In genomic region chr13:75867718-75868117, GRCh38 we compare ENCODE assay signal across 21 cellular contexts.
DNase-seq lines count a peak whose midpoint lies in the region; ATAC-seq, FAIRE-seq and TF ChIP-seq lines count a peak whose summit lies in the region.
"Had no signal": no experiment of that assay in that cellular context is flagged by ENCODE, and none has a peak within 500 bp of the region (broad histone marks: within the 10 kb centered on the region; RNA-seq: fewer than 3 reads in every experiment).

No MANE protein-coding gene starts in this region.

- no peak overlapping the region for H2AK5ac ChIP-seq in IMR-90 (ENCODE audit: low read depth, low read length)

- TF ChIP-seq RAD21 in A549 (conservative IDR thresholded peaks at IDR 0.05 in 1 of 2, IDR thresholded peaks at IDR 0.05 in 1 of 2): no peak
- TF ChIP-seq RAD21 in IMR-90 (IDR thresholded peaks at IDR 0.05; ENCODE audit: low read length): no peak

- no peak overlapping the region for H2BK15ac ChIP-seq in IMR-90 (ENCODE audit: low read depth, low read length)

- no peak overlapping the region for H3K56ac ChIP-seq in IMR-90 (ENCODE audit: extremely low read depth, insufficient read depth, low read length)

- no peak overlapping the region for H4K8ac ChIP-seq in IMR-90 (ENCODE audit: low read depth in 2 of 2, low read length in 2 of 2)

- H2AFZ ChIP-seq in IMR-90 (replicated peaks; ENCODE audit: low read length, poor library complexity): no peak overlapping the region

- H3K36me3 ChIP-seq in IMR-90 (ENCODE audit: control insufficient read depth, insufficient read depth, low read length): peaks cover 3% of the 10 kb centered on the region; the same call in 1 of the 2 replicates
- no peaks in the 10 kb centered on the region for H3K36me3 ChIP-seq in kidney (ENCODE audit: control insufficient read depth in 1 of 2, insufficient read depth in 2 of 2, low read length in 2 of 2)
- H3K36me3 ChIP-seq: BLaER1 treated with 17β-estradiol and CSF1 and Interleukin-3, amounts not matched to agents 10 nM and 100 nM had no signal

- TF ChIP-seq POLR2A in A549 (IDR thresholded peaks at IDR 0.05; ENCODE audit: low read length) (no peak), GM12891 (IDR thresholded peaks at IDR 0.05; ENCODE audit: low read depth, low read length) (no peak), IMR-90 (IDR thresholded peaks at IDR 0.05; ENCODE audit: low read depth, low read length) (no peak)

- H4K91ac ChIP-seq in IMR-90 (ENCODE audit: insufficient read depth, low read depth, low read length): no peak overlapping the region

- H3K27ac ChIP-seq in A549: no peak overlapping the region
- H3K27ac ChIP-seq in IMR-90 (ENCODE audit: insufficient read depth, low read length): no peak overlapping the region
- no peak overlapping the region for H3K27ac ChIP-seq in kidney (ENCODE audit: low read depth in 2 of 2, low read length in 2 of 2)
- H3K27ac ChIP-seq: BLaER1 treated with 17β-estradiol and CSF1 and Interleukin-3, amounts not matched to agents 10 nM and 100 nM; C4-2B had no signal

- H3K4me3 ChIP-seq in A549 (no peak overlapping the region), IMR-90 (ENCODE audit: insufficient read depth, low read depth, low read length) (no peak overlapping the region), kidney (ENCODE audit: low read length in 2 of 2) (no peak overlapping the region)
- H3K4me3 ChIP-seq: BLaER1 treated with 17β-estradiol and CSF1 and Interleukin-3, amounts not matched to agents 10 nM and 100 nM had no signal

- no peak overlapping the region for H3K4ac ChIP-seq in IMR-90 (ENCODE audit: low read depth, low read length)

- peaks cover 0 to 3% of the 10 kb centered on the region in 2 experiments; a peak in 1 of 4 replicates for H3K79me1 ChIP-seq in IMR-90 (ENCODE audit: low read depth in 1 of 2, low read length in 2 of 2)

- 86% methylated on average over 5 of the region's 5 CpGs for WGBS in A549 (ENCODE audit: missing lambda C conversion rate)
- WGBS in IMR-90 (ENCODE audit: extremely low coverage in 2 of 2, insufficient read length in 1 of 2), 2 experiments: no CpG with 5 or more reads among the region's 5 CpGs

- intact Hi-C loops in IMR-90 (cut with micrococcal nuclease) (loop anchor here (5.0 kb wide), 1 partner anchor 170 kb away; no protein-coding TSS in a partner anchor), kidney (cut with DNase I) (no loop called here)

- H3K18ac ChIP-seq in IMR-90 (ENCODE audit: low read depth, low read length): no peak overlapping the region

- TF ChIP-seq CTCF in A549 (IDR thresholded peaks at IDR 0.05) (no peak), IMR-90 (conservative IDR thresholded peaks at IDR 0.05; ENCODE audit: low read depth, low read length) (no peak), kidney (IDR thresholded peaks at IDR 0.05; ENCODE audit: borderline replicate concordance, extremely low read depth, insufficient read depth) (no peak)

- POLR2A ChIA-PET in A549 (lab: Yijun Ruan, JAX): no interaction called here
- POLR2A ChIA-PET in IMR-90 (lab: Charles Lee; ENCODE audit: unreplicated experiment): no interaction called here

- no peaks in the 10 kb centered on the region for H3K9me3 ChIP-seq in A549
- H3K9me3 ChIP-seq in IMR-90 (ENCODE audit: control insufficient read depth, insufficient read depth, low read length): no peaks in the 10 kb centered on the region
- no peaks in the 10 kb centered on the region for H3K9me3 ChIP-seq in kidney (ENCODE audit: control insufficient read depth in 1 of 2, low read length in 2 of 2)
- H3K9me3 ChIP-seq: BLaER1 treated with 17β-estradiol and CSF1 and Interleukin-3, amounts not matched to agents 10 nM and 100 nM; Caco-2 had no signal

- peaks cover 8% of the 10 kb centered on the region for H3K9me1 ChIP-seq in IMR-90 (ENCODE audit: insufficient read depth, low read length)

- DNase-seq in A549 (ENCODE audit: low read depth in 1 of 2, low spot score in 1 of 2): no peak
- no peak for DNase-seq in GM12891 (ENCODE audit: insufficient read length, low spot score)
- no peak for DNase-seq in IMR-90
- no peak for DNase-seq in activated CD4-positive, alpha-beta T cell treated with anti-CD3 and anti-CD28 coated beads for 1 hour
- DNase-seq in foreskin melanocyte: no peak
- DNase-seq in kidney: no peak
- DNase-seq: 8988T; AML-193; Caco-2; Calu3; CD4-positive, alpha-beta T cell; CD8-positive, alpha-beta T cell; DMS79 treated with DMSO at 0.1 percent for 48 hours; GF-D8 had no signal

- H3K9ac ChIP-seq in IMR-90 (ENCODE audit: low read depth, low read length): no peak overlapping the region
- no peak overlapping the region for H3K9ac ChIP-seq in kidney (ENCODE audit: low read length in 2 of 2)
- H3K9ac ChIP-seq: BLaER1 treated with 17β-estradiol and CSF1 and Interleukin-3, amounts not matched to agents 10 nM and 100 nM had no signal

- H4K20me1 ChIP-seq in IMR-90 (ENCODE audit: insufficient read depth, low read length): no peaks in the 10 kb centered on the region
- H4K20me1 ChIP-seq: BLaER1 treated with 17β-estradiol and CSF1 and Interleukin-3, amounts not matched to agents 10 nM and 100 nM had no signal

- H3K14ac ChIP-seq in IMR-90 (replicated peaks; ENCODE audit: low read depth, low read length): no peak overlapping the region

- H4K5ac ChIP-seq in IMR-90 (ENCODE audit: low read depth, low read length): no peak overlapping the region

- H3K4me2 ChIP-seq in A549 (no peak overlapping the region), IMR-90 (ENCODE audit: low read depth, low read length) (no peak overlapping the region)
- H3K4me2 ChIP-seq: BLaER1 treated with 17β-estradiol and CSF1 and Interleukin-3, amounts not matched to agents 10 nM and 100 nM had no signal

- H2BK5ac ChIP-seq in IMR-90 (ENCODE audit: low read depth, low read length, poor library complexity, severe bottlenecking): no peak overlapping the region

- H3K4me1 ChIP-seq in A549 (peaks cover 14% of the 10 kb centered on the region; the same call in 2 of the 3 replicates), IMR-90 (ENCODE audit: control insufficient read depth, insufficient read depth, low read length) (peaks cover 6% of the 10 kb centered on the region), kidney (ENCODE audit: control insufficient read depth in 1 of 2, insufficient read depth in 1 of 2, low read depth in 1 of 2, low read length in 2 of 2) (no peaks in the 10 kb centered on the region)

- ATAC-seq in A549 (no peak), IMR-90 (ENCODE audit: low read depth) (no peak)
- ATAC-seq: CD8-positive, alpha-beta T cell had no signal

- H2BK120ac ChIP-seq in IMR-90 (ENCODE audit: low read depth, low read length): no peak overlapping the region

- H3K23ac ChIP-seq in IMR-90 (ENCODE audit: low read depth, low read length): no peak overlapping the region

- in situ Hi-C loops in IMR-90 (cut with MboI; ENCODE audit: low sequenced_read_pairs): no loop called here

- CTCF ChIA-PET in A549 (lab: Yijun Ruan, JAX) (interaction anchor here (4.6 kb wide), 1 partner anchor 172 kb away, joined by 42 read pairs; no protein-coding TSS in a partner anchor), IMR-90 (lab: Yijun Ruan, JAX) (interaction anchor here (1.1 kb wide), 1 partner anchor 172 kb away, joined by 4 read pairs; no protein-coding TSS in a partner anchor)

- no peak for TF ChIP-seq EP300 in A549 (IDR thresholded peaks at IDR 0.05)

- FAIRE-seq in A549 (lab: Jason Lieb, UNC): no peak
- peak; percentile 16 for FAIRE-seq in GM12891 (lab: Jason Lieb, UNC)
- FAIRE-seq in kidney (lab: Jason Lieb, UNC): no peak
- FAIRE-seq: A204.1, D721Med, G401.6, GM12892, GM18507 had no signal

- no peak overlapping the region for H2BK20ac ChIP-seq in IMR-90 (ENCODE audit: low read depth, low read length)

- BruUV-seq in IMR-90 (replicated peaks; lab: Mats Ljungman, UMichigan): no TSS peak

- dilution Hi-C loops in IMR-90 (cut with HindIII; ENCODE audit: low sequenced_read_pairs, unreplicated experiment): no loop called here

- no peak overlapping the region for H2AK9ac ChIP-seq in IMR-90 (replicated peaks; ENCODE audit: low read depth, low read length, poor library complexity)

- H3K27me3 ChIP-seq in IMR-90 (ENCODE audit: control insufficient read depth, insufficient read depth, low read length): no peaks in the 10 kb centered on the region
- H3K27me3 ChIP-seq: BLaER1 treated with 17β-estradiol and CSF1 and Interleukin-3, amounts not matched to agents 10 nM and 100 nM had no signal

TF ChIP-seq in A549, 52 proteins besides CTCF, POLR2A, EP300 and RAD21:
- peak; percentile 67 for TF ChIP-seq MAFK (IDR thresholded peaks at IDR 0.05; ENCODE audit: partially characterized antibody)
- no peak for TF ChIP-seq PHF8 (IDR thresholded peaks at IDR 0.05; ENCODE audit: borderline replicate concordance, low read depth)
- no peak for TF ChIP-seq HDAC2 (IDR thresholded peaks at IDR 0.05)
- TF ChIP-seq HES2 (IDR thresholded peaks at IDR 0.05): no peak
- TF ChIP-seq ZFP36 (IDR thresholded peaks at IDR 0.05; ENCODE audit: borderline replicate concordance, partially characterized antibody): no peak

TF ChIP-seq in GM12891, 5 proteins besides CTCF, POLR2A, EP300 and RAD21:
- TF ChIP-seq SPI1 (IDR thresholded peaks at IDR 0.05; ENCODE audit: low read depth, low read length) (no peak), POLR2AphosphoS5 (IDR thresholded peaks at IDR 0.05; ENCODE audit: low read depth, low read length) (no peak), TAF1 (IDR thresholded peaks at IDR 0.05; ENCODE audit: low read depth, low read length) (no peak), POU2F2 (IDR thresholded peaks at IDR 0.05; ENCODE audit: low read depth, low read length) (no peak), PAX5 (IDR thresholded peaks at IDR 0.05; ENCODE audit: insufficient read depth, low read length, severe bottlenecking) (no peak)
TF ChIP-seq in GM12891: peak in this region for 0.

TF ChIP-seq in IMR-90, 13 proteins besides CTCF, POLR2A, EP300 and RAD21:
- peak; percentile 76 for TF ChIP-seq MAFK (IDR thresholded peaks at IDR 0.05; ENCODE audit: low read depth, low read length)
- TF ChIP-seq ELK1 (IDR thresholded peaks at IDR 0.05; ENCODE audit: borderline replicate concordance, low read depth, low read length): no peak
- TF ChIP-seq SMC3 (IDR thresholded peaks at IDR 0.05; ENCODE audit: low read depth, low read length): no peak
